19 cellular contexts compared by ENCODE assay signal in genomic region chr22:44269757-44270555, GRCh38. TPM values are rescaled to one million over a fixed set of nuclear protein-coding genes. Genes with fewer than 3 reads are reported as not detected.
"Had no signal": no experiment of that assay in that cellular context is flagged by ENCODE, and none has a peak within 500 bp of the region (broad histone marks: within the 10 kb centered on the region; RNA-seq: fewer than 3 reads in every experiment).

No MANE protein-coding gene starts in this region.

- H3K9me3 Mint-ChIP-seq: central memory CD8-positive, alpha-beta T cell; nephron had no signal

- H3K4me1 Mint-ChIP-seq: central memory CD8-positive, alpha-beta T cell had no signal

- H3K9me3 ChIP-seq: left ventricle myocardium inferior, prostate gland, stomach, thoracic aorta had no signal

- H3K27ac ChIP-seq: foreskin keratinocyte, hepatocyte, left ventricle myocardium inferior, parathyroid adenoma, prostate gland, stomach, thoracic aorta had no signal

- H2AFZ ChIP-seq: hepatocyte, parathyroid adenoma had no signal

- H3K36me3 ChIP-seq: left ventricle myocardium inferior, prostate gland, stomach, thoracic aorta had no signal

- H3K4me2 ChIP-seq: hepatocyte had no signal

- H3K27ac Mint-ChIP-seq: nephron had no signal

- H3K4me3 Mint-ChIP-seq: central memory CD8-positive, alpha-beta T cell; nephron had no signal

- DNase-seq: effector memory CD4-positive, alpha-beta T cell; erythroblast; foreskin keratinocyte; kidney; left cardiac atrium; left ventricle myocardium inferior; mesenchymal stem cell; midbrain; stimulated activated naive CD4-positive, alpha-beta T cell; stomach; substantia nigra; trophoblast cell had no signal

- H3K4me3 ChIP-seq: hepatocyte, left ventricle myocardium inferior, lung, prostate gland, stomach, thoracic aorta had no signal

- H3K4me1 ChIP-seq: foreskin keratinocyte, left ventricle myocardium inferior, parathyroid adenoma, prostate gland had no signal

- H3K79me2 ChIP-seq: hepatocyte, parathyroid adenoma had no signal

- H3K27me3 ChIP-seq: hepatocyte had no signal

- H3K9ac ChIP-seq: parathyroid adenoma had no signal

RNA-seq across cellular contexts. Expression of gene SHISAL1, which starts 42.8 kb away (rescaled TPM):
- total RNA-seq: foreskin keratinocyte had no signal
